In the genomic region with DNA sequence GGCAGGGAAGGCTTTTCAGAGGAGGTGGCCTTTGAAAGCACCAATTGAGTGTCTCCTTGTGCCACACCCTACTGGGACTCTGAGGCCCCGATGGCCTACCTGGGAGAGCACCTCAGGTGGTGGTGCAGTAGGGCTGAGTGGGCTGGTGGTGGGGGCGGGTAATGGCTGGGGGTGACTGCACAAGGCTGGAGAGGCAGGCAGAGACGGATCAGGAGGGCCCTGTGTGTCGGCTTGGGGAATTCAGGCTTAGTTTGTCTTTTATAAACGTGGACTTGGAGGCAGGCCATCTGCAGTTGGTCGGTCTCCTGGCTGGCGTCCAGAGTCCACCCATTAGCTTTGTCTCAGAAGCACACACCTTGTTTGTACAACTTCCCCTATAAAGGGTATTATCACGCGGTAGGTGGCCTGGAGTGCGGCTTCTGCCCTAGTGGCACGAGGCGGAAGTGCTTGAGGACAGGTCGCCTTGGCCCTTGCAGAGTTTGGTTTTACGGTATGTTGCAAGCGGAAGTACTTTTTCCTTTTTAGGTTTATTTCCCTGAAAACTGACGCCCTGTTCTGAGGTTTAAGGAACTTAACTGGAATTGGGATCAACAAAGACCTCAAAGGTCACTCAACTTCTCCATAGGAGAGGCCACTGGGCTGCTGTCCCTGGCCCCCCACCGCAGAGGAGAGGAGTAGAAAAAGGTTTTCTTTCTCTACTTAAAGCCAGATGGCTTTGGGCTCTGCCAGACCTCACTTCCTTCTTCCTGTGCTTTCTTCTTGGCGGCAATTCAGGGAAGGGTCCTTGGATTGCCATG, we compare ENCODE assay signal across 8 cellular contexts. TPM values are rescaled to one million over a fixed set of nuclear protein-coding genes. Genes with fewer than 3 reads are reported as not detected.
DNase-seq lines count a peak whose midpoint lies in the region; ATAC-seq, FAIRE-seq and TF ChIP-seq lines count a peak whose summit lies in the region.

No MANE protein-coding gene starts in this region.

- H3K36me3 ChIP-seq in heart right ventricle = no peaks in the 10 kb centered on the region

- peak overlapping the region in 1 of 10 donors; percentile 17 for H3K4me3 ChIP-seq in heart right ventricle

- H3K9me3 ChIP-seq in heart right ventricle = no peaks in the 10 kb centered on the region

- H3K4me1 ChIP-seq in heart right ventricle = peaks cover 0 to 97% (median 30%) of the 10 kb centered on the region in 9 donors

- peaks cover 80% of the 10 kb centered on the region for H3K4me1 Mint-ChIP-seq in activated naive CD4-positive, alpha-beta T cell treated with anti-CD3 and anti-CD28 coated beads, Interleukin-2, amount 50 U/mL, for 24 hours

- H3K27ac Mint-ChIP-seq in activated naive CD4-positive, alpha-beta T cell treated with anti-CD3 and anti-CD28 coated beads, Interleukin-2, amount 50 U/mL, for 24 hours = peak overlapping the region; percentile 66

- ATAC-seq in HG03342 (IDR thresholded peaks at IDR 0.05; ENCODE audit: unreplicated experiment) = peak; percentile 86
- ATAC-seq in heart right ventricle = peak; percentile 57 to 78 (median 70)
- peak; percentile 77 for ATAC-seq in sciatic nerve

- H3K4me3 Mint-ChIP-seq in activated naive CD4-positive, alpha-beta T cell treated with anti-CD3 and anti-CD28 coated beads, Interleukin-2, amount 50 U/mL, for 24 hours = peak overlapping the region; percentile 69

- no peaks in the 10 kb centered on the region for H3K27me3 ChIP-seq in heart right ventricle

- no peaks in the 10 kb centered on the region for H3K9me3 Mint-ChIP-seq in activated naive CD4-positive, alpha-beta T cell treated with anti-CD3 and anti-CD28 coated beads, Interleukin-2, amount 50 U/mL, for 24 hours

- H3K27ac ChIP-seq in heart right ventricle = peak overlapping the region in 6 of 10 donors; percentile 10 to 100 (median 34)

- 45 to 52% methylated on average over 18 of the region's 18 CpGs for WGBS in heart right ventricle, 2 donors

- no peak for FAIRE-seq in frontal cortex (lab: Jason Lieb, UNC)

- intact Hi-C loops in heart right ventricle (cut with DNase I) = no loop called here
- intact Hi-C loops in sciatic nerve (cut with DNase I) = loop anchor here (10.0 kb wide), 1 partner anchor 57 kb away; no protein-coding TSS in a partner anchor

- H3K27me3 Mint-ChIP-seq in activated naive CD4-positive, alpha-beta T cell treated with anti-CD3 and anti-CD28 coated beads, Interleukin-2, amount 50 U/mL, for 24 hours = no peaks in the 10 kb centered on the region

- peak; percentile 43 for DNase-seq in stimulated activated CD4-positive, alpha-beta T cell treated with anti-CD3 and anti-CD28 coated beads, Interleukin-1b, Interleukin-23, amount 100 ng/mL, for 48 hours
- no peak for DNase-seq in stimulated activated CD4-positive, alpha-beta T cell treated with anti-CD3 and anti-CD28 coated beads, Interleukin-4, amount 100 ng/mL, for 4 hours
- DNase-seq in NCI-H524 treated with DMSO at 0.1 percent for 48 hours (lab: John Stamatoyannopoulos, UW) (peak; percentile 47), heart right ventricle (peak; percentile 50 to 57), sciatic nerve (ENCODE audit: low spot score) (peak; percentile 77), frontal cortex (ENCODE audit: low spot score in 2 of 2) (no peak)

- H3K36me3 Mint-ChIP-seq in activated naive CD4-positive, alpha-beta T cell treated with anti-CD3 and anti-CD28 coated beads, Interleukin-2, amount 50 U/mL, for 24 hours = no peaks in the 10 kb centered on the region

- TF ChIP-seq CTCF in heart right ventricle (IDR thresholded peaks at IDR 0.05) = peak in 8 of 9 donors; percentile 25 to 59 (median 35)

RNA-seq across cellular contexts. Expression of a gene that starts 8.0 kb away (rescaled TPM):
- 10 to 100 TPM; 31.5 to 43.7 (median 33.5) TPM for total RNA-seq in heart right ventricle
- 10 to 100 TPM; 10.5 to 14.2 TPM for polyA plus RNA-seq in heart right ventricle
- total RNA-seq in sciatic nerve = 68.2 TPM
- total RNA-seq in frontal cortex = 207 TPM

Comparison
In these comparisons a context has a peak if more than half of its experiments do, and no peak if none do; other contexts are left out.
1. DNase-seq: peak in stimulated activated CD4-positive, alpha-beta T cell treated with anti-CD3 and anti-CD28 coated beads, Interleukin-1b, Interleukin-23, amount 100 ng/mL, for 48 hours (single experiment), NCI-H524 treated with DMSO at 0.1 percent for 48 hours (single experiment), heart right ventricle (2 of 2) and sciatic nerve (single experiment); none in stimulated activated CD4-positive, alpha-beta T cell treated with anti-CD3 and anti-CD28 coated beads, Interleukin-4, amount 100 ng/mL, for 4 hours (0 of 2) and frontal cortex (0 of 2).
2. Peak in every context shown above with its lines, with median percentiles within 50 percentile points of each other: ATAC-seq.